ENCODE assay signal across 8 cellular contexts in the genomic region with DNA sequence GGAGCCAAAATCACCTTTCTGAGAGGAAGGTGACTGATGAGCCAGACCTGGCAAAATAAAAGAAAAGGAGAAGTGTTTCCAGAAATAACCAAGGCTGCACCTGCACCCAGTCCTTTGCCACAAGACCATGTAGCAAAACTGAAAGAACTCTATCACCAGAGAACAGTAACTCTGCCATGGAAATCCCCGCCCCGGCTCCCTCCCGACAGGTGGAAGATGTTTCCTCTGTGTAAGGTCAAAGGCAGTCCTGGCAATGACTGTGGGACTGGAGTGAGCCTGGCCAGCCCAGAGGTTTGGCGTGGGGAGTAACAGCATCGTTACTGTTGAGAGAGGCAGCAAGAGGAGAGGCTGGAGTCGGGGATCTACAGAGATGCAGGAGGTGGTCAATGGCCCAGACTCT. TPM values are rescaled to one million over a fixed set of nuclear protein-coding genes. Genes with fewer than 3 reads are reported as not detected.
DNase-seq lines count a peak whose midpoint lies in the region; ATAC-seq and TF ChIP-seq lines count a peak whose summit lies in the region.

No MANE protein-coding gene starts in this region.

- H3K36me3 Mint-ChIP-seq in natural killer cell, result no peaks in the 10 kb centered on the region

- H3K4me1 Mint-ChIP-seq in natural killer cell, result peaks cover 4 to 12% of the 10 kb centered on the region in 2 donors

- no peak for DNase-seq in natural killer cell
- DNase-seq in NCI-H345 treated with DMSO at 0.1 percent for 48 hours (lab: John Stamatoyannopoulos, UW; ENCODE audit: unreplicated experiment), result no peak
- no peak for DNase-seq in NCI-H69 (lab: John Stamatoyannopoulos, UW)
- no peak for DNase-seq in NCI-H1105 (lab: John Stamatoyannopoulos, UW)
- no peak for DNase-seq in DMS153 (lab: John Stamatoyannopoulos, UW)

- intact Hi-C loops in natural killer cell (cut with micrococcal nuclease), result no loop called here

- peaks cover 0 to 6% of the 10 kb centered on the region in 2 donors for H3K27me3 Mint-ChIP-seq in natural killer cell (ENCODE audit: low read depth in 2 of 2)

- ATAC-seq in GM18873 (IDR thresholded peaks at IDR 0.05; ENCODE audit: low FRiP score, unreplicated experiment) (peak; percentile 77), GM21717 (IDR thresholded peaks at IDR 0.05; ENCODE audit: unreplicated experiment) (peak; percentile 81), HG03575 (IDR thresholded peaks at IDR 0.05; ENCODE audit: extremely low read depth, insufficient number of reproducible peaks, low FRiP score, unreplicated experiment) (peak; percentile 40), natural killer cell (peak in 2 of 3 donors; percentile 34 to 35)

- H3K27ac Mint-ChIP-seq in natural killer cell, result peak overlapping the region in 1 of 2 donors; percentile 45

- no peak overlapping the region for H3K4me3 Mint-ChIP-seq in natural killer cell

- no peaks in the 10 kb centered on the region for H3K9me3 Mint-ChIP-seq in natural killer cell

- TF ChIP-seq CTCF in natural killer cell (IDR thresholded peaks at IDR 0.05), result no peak

RNA-seq across cellular contexts. Expression of a gene that starts 42.3 kb away (rescaled TPM):
- 1 to 10 TPM; 3.8 to 8.6 (median 8.3) TPM for total RNA-seq in natural killer cell
